Comparison of ENCODE assay signal across 8 cellular contexts in genomic region chr1:52552505-52553371, GRCh38. TPM values are rescaled to one million over a fixed set of nuclear protein-coding genes. Genes with fewer than 3 reads are reported as not detected.
DNase-seq lines count a peak whose midpoint lies in the region; ATAC-seq and TF ChIP-seq lines count a peak whose summit lies in the region.

Gene TUT4 (minus strand): TSS chr1:52553092. CDS start chr1:52526280, 26,812 bp downstream.

- H3K27me3 ChIP-seq in HAP-1 (ENCODE audit: low read depth) (no peaks in the 10 kb centered on the region), transverse colon (no peaks in the 10 kb centered on the region)

- H3K27ac ChIP-seq in adipose tissue (ENCODE audit: low read depth, low read length): peak within 1 kb of the TSS; percentile 52
- peak within 1 kb of the TSS; percentile 88 to 95 (median 94) for H3K27ac ChIP-seq in transverse colon

- in situ Hi-C loops in HAP-1 (cut with MboI; ENCODE audit: low sequenced_read_pairs): no loop called here
- in situ Hi-C loops in transverse colon (cut with MboI; ENCODE audit: low pct_ligation_motif_present in 1 of 4, low pct_unique_long_range_greater_than_20kb in 1 of 4, low sequenced_read_pairs in 3 of 4): no loop called here

- peak; percentile 86 for DNase-seq in ELF-1 (ENCODE audit: low read depth, low spot score)
- peak; percentile 84 to 94 for DNase-seq in HAP-1 (ENCODE audit: low spot score in 2 of 2)
- peak; percentile 92 for DNase-seq in NB4 (ENCODE audit: low read depth)
- DNase-seq in T follicular helper cell (ENCODE audit: low read depth): peak; percentile 58
- peak; percentile 78 for DNase-seq in left cardiac atrium
- peak; percentile 74 to 95 (median 78) for DNase-seq in posterior cingulate gyrus
- peak; percentile 72 for DNase-seq in transverse colon

- H3K36me3 ChIP-seq in HAP-1 (replicated peaks): no peaks in the 10 kb centered on the region
- H3K36me3 ChIP-seq in transverse colon: no peaks in the 10 kb centered on the region

- TF ChIP-seq CTCF in NB4 (IDR thresholded peaks at IDR 0.05; ENCODE audit: low read depth, low read length) (no peak), transverse colon (IDR thresholded peaks at IDR 0.05) (peak in 1 of 5 experiments; percentile 15)

- H3K4me3 ChIP-seq in HAP-1: peak within 1 kb of the TSS; percentile 70
- H3K4me3 ChIP-seq in NB4 (ENCODE audit: low read depth, low read length): peak within 1 kb of the TSS; percentile 89
- H3K4me3 ChIP-seq in transverse colon: peak within 1 kb of the TSS; percentile 77 to 95 (median 86)

- H3K4me1 ChIP-seq in HAP-1 (peaks cover 20% of the 10 kb centered on the region), transverse colon (peaks cover 0 to 31% (median 17%) of the 10 kb centered on the region in 4 donors)

- intact Hi-C loops in left cardiac atrium (cut with DNase I) (loop anchor here in 1 of 2 donors (5.0 kb wide), 1 partner anchor 50 kb away; the partner anchor contains the start of gene GPX7), posterior cingulate gyrus (cut with DNase I) (loop anchor here (2.0 to 10.0 kb wide), 3 partner anchors 50 to 148 kb away; partner anchors contain the start of genes GPX7, ORC1 and PRPF38A), transverse colon (cut with DNase I; ENCODE audit: low total_unique reads) (no loop called here)

- peak; percentile 87 for ATAC-seq in left cardiac atrium

- TF ChIP-seq EP300 in transverse colon (IDR thresholded peaks at IDR 0.05; ENCODE audit: low read depth): no peak

- 0 to 1% (median 0%) methylated on average over 41 to 67 of the region's 68 CpGs for WGBS in adipose tissue, 3 donors
- WGBS in transverse colon (ENCODE audit: low coverage in 1 of 2), 2 donors: 1% methylated on average over 51 of the region's 68 CpGs; no CpG with 5 or more reads in 1 of the 2 donors

- H3K9me3 ChIP-seq in HAP-1 (no peaks in the 10 kb centered on the region), transverse colon (no peaks in the 10 kb centered on the region)

- TF ChIP-seq POLR2A in NB4 (IDR thresholded peaks at IDR 0.05; ENCODE audit: extremely low read depth, insufficient read length): no peak
- TF ChIP-seq POLR2A in transverse colon (IDR thresholded peaks at IDR 0.05): peak; percentile 54

RNA-seq across cellular contexts. Expression of gene TUT4, which starts in this region (rescaled TPM):
- polyA plus RNA-seq in adipose tissue: 10 to 100 TPM; 15.5 to 21.0 (median 17.0) TPM
- total RNA-seq in left cardiac atrium: 10 to 100 TPM; 30.1 to 32.7 TPM
- total RNA-seq in transverse colon: 10 to 100 TPM; 12.3 to 55.3 (median 27.4) TPM

Comparison
In these comparisons a context has a peak if more than half of its experiments do, and no peak if none do; other contexts are left out.
1. Peak in every context shown above with its lines: DNase-seq, ATAC-seq, H3K4me3 ChIP-seq and H3K27ac ChIP-seq.